ENCODE assay signal across 8 cellular contexts in genomic region chr14:93959239-93960107, GRCh38. TPM values are rescaled to one million over a fixed set of nuclear protein-coding genes. Genes with fewer than 3 reads are reported as not detected.
DNase-seq lines count a peak whose midpoint lies in the region; ATAC-seq and TF ChIP-seq lines count a peak whose summit lies in the region.

No MANE protein-coding gene starts in this region.

- H3K27me3 Mint-ChIP-seq in nephron progenitor cell (ENCODE audit: low read depth, poor library complexity): peaks cover 14% of the 10 kb centered on the region

- peaks cover 50% of the 10 kb centered on the region for H3K36me3 ChIP-seq in right atrium auricular region

- H3K4me1 Mint-ChIP-seq in nephron progenitor cell: peaks cover 81% of the 10 kb centered on the region

- H3K27ac Mint-ChIP-seq in nephron progenitor cell: no peak overlapping the region

- ATAC-seq in GM19043 (IDR thresholded peaks at IDR 0.05; ENCODE audit: low read depth, unreplicated experiment) (peak; percentile 56), HG03139 (IDR thresholded peaks at IDR 0.05; ENCODE audit: unreplicated experiment) (peak; percentile 59)

- CTCF ChIA-PET in AG04449 (lab: Yijun Ruan, JAX): interaction anchor here (1.0 to 4.5 kb wide), 6 partner anchors 10 to 42 kb away, joined by 4 to 36 read pairs (median 8); partner anchors contain the start of gene CCDC197

- no peaks in the 10 kb centered on the region for H3K9me3 Mint-ChIP-seq in nephron progenitor cell

- TF ChIP-seq CTCF in AG04449 (IDR thresholded peaks at IDR 0.05; ENCODE audit: insufficient read depth, low read length, missing control alignments): no peak
- TF ChIP-seq CTCF in right atrium auricular region (IDR thresholded peaks at IDR 0.05): no peak
- no peak for TF ChIP-seq CTCF in nephron progenitor cell (IDR thresholded peaks at IDR 0.05)

- no peaks in the 10 kb centered on the region for H3K27me3 ChIP-seq in right atrium auricular region

- H3K4me3 Mint-ChIP-seq in nephron progenitor cell: no peak overlapping the region

- no peaks in the 10 kb centered on the region for H3K9me3 ChIP-seq in right atrium auricular region

- no peak overlapping the region for H3K4me3 ChIP-seq in AG04449 (ENCODE audit: low read depth, low read length)
- H3K4me3 ChIP-seq in right atrium auricular region: no peak overlapping the region

- H3K36me3 Mint-ChIP-seq in nephron progenitor cell (ENCODE audit: low read depth): no peaks in the 10 kb centered on the region

- POLR2A ChIA-PET in AG04449 (lab: Yijun Ruan, JAX): no interaction called here

- peak overlapping the region; percentile 73 to 83 for H3K27ac ChIP-seq in right atrium auricular region

- peak; percentile 67 for DNase-seq in AG04449 (ENCODE audit: low read depth, low spot score)
- DNase-seq in SIG-M5 (lab: John Stamatoyannopoulos, UW): peak; percentile 34
- peak; percentile 96 for DNase-seq in activated naive CD4-positive, alpha-beta T cell treated with Interleukin-2 at 50 U/mL for 16 hours
- no peak for DNase-seq in right atrium auricular region (ENCODE audit: low spot score)
- peak; percentile 71 to 93 (median 84) for DNase-seq in stimulated activated CD4-positive, alpha-beta T cell treated with anti-CD3 and anti-CD28 coated beads, Interleukin-1b, Interleukin-23, amount 100 ng/mL, for 24 hours (ENCODE audit: low read depth in 4 of 4, low spot score in 1 of 4)
- DNase-seq in nephron progenitor cell: no peak

- H3K4me1 ChIP-seq in right atrium auricular region: peaks cover 0 to 53% of the 10 kb centered on the region in 2 donors

RNA-seq across cellular contexts. Expression of gene ASB2, which starts 16.9 kb away (rescaled TPM):
- 100 to 1,000 TPM; 115 to 187 TPM for total RNA-seq in right atrium auricular region

RNA-seq across cellular contexts. Expression of gene FAM181A, which starts 32.3 kb away (rescaled TPM):
- total RNA-seq in right atrium auricular region: not detected

RNA-seq across cellular contexts. Expression of gene CCDC197, which starts 37.6 kb away (rescaled TPM):
- total RNA-seq in right atrium auricular region: not detected

Comparison
In these comparisons a context has a peak if more than half of its experiments do, and no peak if none do; other contexts are left out.
1. DNase-seq: peak in AG04449 (single experiment), SIG-M5 (single experiment), activated naive CD4-positive, alpha-beta T cell treated with Interleukin-2 at 50 U/mL for 16 hours (single experiment) and stimulated activated CD4-positive, alpha-beta T cell treated with anti-CD3 and anti-CD28 coated beads, Interleukin-1b, Interleukin-23, amount 100 ng/mL, for 24 hours (4 of 4); none in right atrium auricular region (single experiment) and nephron progenitor cell (single experiment).